Comparison of ENCODE assay signal across 1 cellular context in the genomic region with DNA sequence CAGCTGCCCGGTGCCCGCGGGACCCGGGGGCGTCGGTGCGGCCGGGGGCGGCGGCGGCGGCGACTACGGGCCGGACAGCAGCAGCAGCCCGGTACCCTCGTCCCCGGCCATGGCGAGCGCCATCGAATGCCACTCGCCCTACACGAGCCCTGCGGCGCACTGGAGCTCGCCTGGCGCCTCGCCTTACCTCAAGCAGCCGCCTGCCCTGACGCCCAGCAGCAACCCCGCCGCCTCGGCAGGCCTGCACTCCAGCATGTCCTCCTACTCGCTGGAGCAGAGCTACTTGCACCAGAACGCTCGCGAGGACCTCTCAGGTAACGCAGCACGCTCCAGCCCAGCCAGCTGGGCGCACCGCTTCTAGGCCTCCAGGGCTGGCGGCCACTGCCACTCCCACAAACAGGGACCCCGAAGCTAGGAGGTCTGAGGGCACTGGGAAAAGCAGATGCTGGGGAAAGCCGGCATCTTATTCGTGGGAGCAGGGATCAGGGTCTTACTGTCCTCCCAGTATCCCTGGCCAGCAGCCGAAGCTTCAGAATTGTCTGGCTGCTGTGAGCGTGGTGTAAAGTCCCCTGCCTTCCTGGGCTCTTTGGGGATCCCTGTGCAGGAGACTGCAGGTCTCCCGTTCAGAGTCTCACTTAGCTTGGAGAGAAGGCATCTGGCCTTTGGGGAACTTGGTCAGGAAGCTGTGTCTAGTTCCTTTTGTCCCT.
TF ChIP-seq lines count a peak whose summit lies in the region.

No MANE protein-coding gene starts in this region.

TF ChIP-seq in HEK293, 187 proteins besides CTCF, POLR2A, EP300 and RAD21 (continued from another document):
- TF ChIP-seq, protein P1, sequence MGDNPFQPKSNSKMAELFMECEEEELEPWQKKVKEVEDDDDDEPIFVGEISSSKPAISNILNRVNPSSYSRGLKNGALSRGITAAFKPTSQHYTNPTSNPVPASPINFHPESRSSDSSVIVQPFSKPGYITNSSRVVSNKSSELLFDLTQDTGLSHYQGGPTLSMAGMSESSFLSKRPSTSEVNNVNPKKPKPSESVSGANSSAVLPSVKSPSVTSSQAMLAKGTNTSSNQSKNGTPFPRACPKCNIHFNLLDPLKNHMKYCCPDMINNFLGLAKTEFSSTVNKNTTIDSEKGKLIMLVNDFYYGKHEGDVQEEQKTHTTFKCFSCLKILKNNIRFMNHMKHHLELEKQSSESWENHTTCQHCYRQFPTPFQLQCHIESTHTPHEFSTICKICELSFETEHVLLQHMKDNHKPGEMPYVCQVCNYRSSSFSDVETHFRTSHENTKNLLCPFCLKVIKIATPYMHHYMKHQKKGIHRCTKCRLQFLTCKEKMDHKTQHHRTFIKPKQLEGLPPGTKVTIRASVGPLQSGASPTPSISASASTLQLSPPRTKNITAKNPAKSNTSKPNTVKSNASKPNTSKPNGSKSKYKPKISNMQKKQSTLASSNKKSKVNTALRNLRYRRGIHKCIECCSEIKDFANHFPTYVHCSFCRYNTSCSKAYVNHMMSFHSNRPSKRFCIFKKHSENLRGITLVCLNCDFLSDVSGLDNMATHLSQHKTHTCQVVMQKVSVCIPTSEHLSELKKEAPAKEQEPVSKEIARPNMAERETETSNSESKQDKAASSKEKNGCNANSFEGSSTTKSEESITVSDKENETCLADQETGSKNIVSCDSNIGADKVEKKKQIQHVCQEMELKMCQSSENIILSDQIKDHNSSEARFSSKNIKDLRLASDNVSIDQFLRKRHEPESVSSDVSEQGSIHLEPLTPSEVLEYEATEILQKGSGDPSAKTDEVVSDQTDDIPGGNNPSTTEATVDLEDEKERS (tag by site-specific recombination; IDR thresholded peaks at IDR 0.05), result no peak
- no peak for TF ChIP-seq ZNF350 (tag by site-specific recombination; IDR thresholded peaks at IDR 0.05)
- no peak for TF ChIP-seq ZNF768 (tag by site-specific recombination; IDR thresholded peaks at IDR 0.05)
- TF ChIP-seq SCRT1 (tag by site-specific recombination; IDR thresholded peaks at IDR 0.05; ENCODE audit: borderline replicate concordance), result no peak
- no peak for TF ChIP-seq ZSCAN16 (tag by site-specific recombination; IDR thresholded peaks at IDR 0.05)
- TF ChIP-seq ZNF184 (tag by site-specific recombination; IDR thresholded peaks at IDR 0.05), result no peak
- no peak for TF ChIP-seq ZNF626 (tag by site-specific recombination; IDR thresholded peaks at IDR 0.05)
- TF ChIP-seq, protein P2, sequence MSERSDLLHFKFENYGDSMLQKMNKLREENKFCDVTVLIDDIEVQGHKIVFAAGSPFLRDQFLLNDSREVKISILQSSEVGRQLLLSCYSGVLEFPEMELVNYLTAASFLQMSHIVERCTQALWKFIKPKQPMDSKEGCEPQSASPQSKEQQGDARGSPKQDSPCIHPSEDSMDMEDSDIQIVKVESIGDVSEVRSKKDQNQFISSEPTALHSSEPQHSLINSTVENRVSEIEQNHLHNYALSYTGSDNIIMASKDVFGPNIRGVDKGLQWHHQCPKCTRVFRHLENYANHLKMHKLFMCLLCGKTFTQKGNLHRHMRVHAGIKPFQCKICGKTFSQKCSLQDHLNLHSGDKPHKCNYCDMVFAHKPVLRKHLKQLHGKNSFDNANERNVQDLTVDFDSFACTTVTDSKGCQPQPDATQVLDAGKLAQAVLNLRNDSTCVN (tag by site-specific recombination; optimal IDR thresholded peaks at IDR 0.05), result peak; percentile 4
- TF ChIP-seq ZNF202 (tag by site-specific recombination; IDR thresholded peaks at IDR 0.05; ENCODE audit: borderline replicate concordance), result no peak
- TF ChIP-seq ZNF169 (tag by site-specific recombination; IDR thresholded peaks at IDR 0.05), result no peak
- TF ChIP-seq ZBTB20 (tag by site-specific recombination; IDR thresholded peaks at IDR 0.05), result peak; percentile 79
- peak; percentile 65 for TF ChIP-seq ZBTB8A (tag by site-specific recombination; IDR thresholded peaks at IDR 0.05)
- no peak for TF ChIP-seq ZNF624 (tag by site-specific recombination; IDR thresholded peaks at IDR 0.05)
- TF ChIP-seq, protein P3, sequence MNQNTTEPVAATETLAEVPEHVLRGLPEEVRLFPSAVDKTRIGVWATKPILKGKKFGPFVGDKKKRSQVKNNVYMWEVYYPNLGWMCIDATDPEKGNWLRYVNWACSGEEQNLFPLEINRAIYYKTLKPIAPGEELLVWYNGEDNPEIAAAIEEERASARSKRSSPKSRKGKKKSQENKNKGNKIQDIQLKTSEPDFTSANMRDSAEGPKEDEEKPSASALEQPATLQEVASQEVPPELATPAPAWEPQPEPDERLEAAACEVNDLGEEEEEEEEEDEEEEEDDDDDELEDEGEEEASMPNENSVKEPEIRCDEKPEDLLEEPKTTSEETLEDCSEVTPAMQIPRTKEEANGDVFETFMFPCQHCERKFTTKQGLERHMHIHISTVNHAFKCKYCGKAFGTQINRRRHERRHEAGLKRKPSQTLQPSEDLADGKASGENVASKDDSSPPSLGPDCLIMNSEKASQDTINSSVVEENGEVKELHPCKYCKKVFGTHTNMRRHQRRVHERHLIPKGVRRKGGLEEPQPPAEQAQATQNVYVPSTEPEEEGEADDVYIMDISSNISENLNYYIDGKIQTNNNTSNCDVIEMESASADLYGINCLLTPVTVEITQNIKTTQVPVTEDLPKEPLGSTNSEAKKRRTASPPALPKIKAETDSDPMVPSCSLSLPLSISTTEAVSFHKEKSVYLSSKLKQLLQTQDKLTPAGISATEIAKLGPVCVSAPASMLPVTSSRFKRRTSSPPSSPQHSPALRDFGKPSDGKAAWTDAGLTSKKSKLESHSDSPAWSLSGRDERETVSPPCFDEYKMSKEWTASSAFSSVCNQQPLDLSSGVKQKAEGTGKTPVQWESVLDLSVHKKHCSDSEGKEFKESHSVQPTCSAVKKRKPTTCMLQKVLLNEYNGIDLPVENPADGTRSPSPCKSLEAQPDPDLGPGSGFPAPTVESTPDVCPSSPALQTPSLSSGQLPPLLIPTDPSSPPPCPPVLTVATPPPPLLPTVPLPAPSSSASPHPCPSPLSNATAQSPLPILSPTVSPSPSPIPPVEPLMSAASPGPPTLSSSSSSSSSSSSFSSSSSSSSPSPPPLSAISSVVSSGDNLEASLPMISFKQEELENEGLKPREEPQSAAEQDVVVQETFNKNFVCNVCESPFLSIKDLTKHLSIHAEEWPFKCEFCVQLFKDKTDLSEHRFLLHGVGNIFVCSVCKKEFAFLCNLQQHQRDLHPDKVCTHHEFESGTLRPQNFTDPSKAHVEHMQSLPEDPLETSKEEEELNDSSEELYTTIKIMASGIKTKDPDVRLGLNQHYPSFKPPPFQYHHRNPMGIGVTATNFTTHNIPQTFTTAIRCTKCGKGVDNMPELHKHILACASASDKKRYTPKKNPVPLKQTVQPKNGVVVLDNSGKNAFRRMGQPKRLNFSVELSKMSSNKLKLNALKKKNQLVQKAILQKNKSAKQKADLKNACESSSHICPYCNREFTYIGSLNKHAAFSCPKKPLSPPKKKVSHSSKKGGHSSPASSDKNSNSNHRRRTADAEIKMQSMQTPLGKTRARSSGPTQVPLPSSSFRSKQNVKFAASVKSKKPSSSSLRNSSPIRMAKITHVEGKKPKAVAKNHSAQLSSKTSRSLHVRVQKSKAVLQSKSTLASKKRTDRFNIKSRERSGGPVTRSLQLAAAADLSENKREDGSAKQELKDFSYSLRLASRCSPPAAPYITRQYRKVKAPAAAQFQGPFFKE (tag by site-specific recombination; IDR thresholded peaks at IDR 0.05; ENCODE audit: borderline replicate concordance), result no peak
- no peak for TF ChIP-seq ZNF16 (tag by site-specific recombination; IDR thresholded peaks at IDR 0.05; ENCODE audit: low read depth)
- TF ChIP-seq, protein P4, sequence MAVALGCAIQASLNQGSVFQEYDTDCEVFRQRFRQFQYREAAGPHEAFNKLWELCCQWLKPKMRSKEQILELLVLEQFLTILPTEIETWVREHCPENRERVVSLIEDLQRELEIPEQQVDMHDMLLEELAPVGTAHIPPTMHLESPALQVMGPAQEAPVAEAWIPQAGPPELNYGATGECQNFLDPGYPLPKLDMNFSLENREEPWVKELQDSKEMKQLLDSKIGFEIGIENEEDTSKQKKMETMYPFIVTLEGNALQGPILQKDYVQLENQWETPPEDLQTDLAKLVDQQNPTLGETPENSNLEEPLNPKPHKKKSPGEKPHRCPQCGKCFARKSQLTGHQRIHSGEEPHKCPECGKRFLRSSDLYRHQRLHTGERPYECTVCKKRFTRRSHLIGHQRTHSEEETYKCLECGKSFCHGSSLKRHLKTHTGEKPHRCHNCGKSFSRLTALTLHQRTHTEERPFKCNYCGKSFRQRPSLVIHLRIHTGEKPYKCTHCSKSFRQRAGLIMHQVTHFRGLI (tag by site-specific recombination; IDR thresholded peaks at IDR 0.05), result peak; percentile 99
- TF ChIP-seq ZBTB48 (tag by site-specific recombination; IDR thresholded peaks at IDR 0.05), result peak; percentile 69
- TF ChIP-seq ZNF837 (tag by site-specific recombination; IDR thresholded peaks at IDR 0.05), result no peak
- no peak for TF ChIP-seq ZNF366 (tag by site-specific recombination; conservative IDR thresholded peaks at IDR 0.05)
- TF ChIP-seq ZNF830 (tag by site-specific recombination; IDR thresholded peaks at IDR 0.05; ENCODE audit: low read depth), result no peak
- no peak for TF ChIP-seq ZNF792 (tag by site-specific recombination; IDR thresholded peaks at IDR 0.05)
